In the genomic region with DNA sequence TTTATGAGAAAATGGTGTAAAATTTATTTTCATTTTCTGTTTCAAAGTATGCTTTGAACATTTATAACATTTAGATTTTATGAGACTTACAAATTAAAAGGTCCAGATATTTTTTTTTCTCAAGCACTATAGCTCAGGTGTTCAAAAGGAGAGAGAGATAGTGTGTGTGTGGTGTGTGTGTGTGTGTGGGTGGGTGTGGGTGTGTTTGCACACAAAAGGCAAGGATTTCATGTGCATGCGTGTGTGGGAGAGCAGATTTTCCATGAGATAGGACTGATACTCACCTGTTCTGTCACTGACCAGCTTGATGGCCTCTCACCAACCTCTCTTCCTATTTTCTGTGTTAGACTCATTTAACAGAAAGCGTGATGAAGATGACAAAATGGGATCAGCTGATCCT, we compare ENCODE assay signal across 17 cellular contexts.
DNase-seq lines count a peak whose midpoint lies in the region; ATAC-seq, FAIRE-seq and TF ChIP-seq lines count a peak whose summit lies in the region.
"Had no signal": no experiment of that assay in that cellular context is flagged by ENCODE, and none has a peak within 500 bp of the region (broad histone marks: within the 10 kb centered on the region; RNA-seq: fewer than 3 reads in every experiment).

No MANE protein-coding gene starts in this region.

- no peaks in the 10 kb centered on the region for H3K36me3 ChIP-seq in smooth muscle cell (ENCODE audit: low read depth)
- H3K36me3 ChIP-seq: MG63 had no signal

- no peaks in the 10 kb centered on the region for H3K36me3 Mint-ChIP-seq in nephron progenitor cell (ENCODE audit: low read depth)
- H3K36me3 Mint-ChIP-seq: CD4-positive, CD25-positive, alpha-beta regulatory T cell had no signal

- no peak for TF ChIP-seq CTCF in nephron progenitor cell (IDR thresholded peaks at IDR 0.05)
- TF ChIP-seq CTCF in smooth muscle cell (IDR thresholded peaks at IDR 0.05; ENCODE audit: borderline replicate concordance, insufficient read depth, poor library complexity, severe bottlenecking) = no peak

- H2AFZ ChIP-seq in smooth muscle cell (ENCODE audit: low read depth) = no peak overlapping the region

- no peaks in the 10 kb centered on the region for H3K9me3 ChIP-seq in smooth muscle cell (replicated peaks; ENCODE audit: low read depth)
- H3K9me3 ChIP-seq: MG63, SK-N-SH had no signal

- no peaks in the 10 kb centered on the region for H3K27me3 Mint-ChIP-seq in nephron progenitor cell (ENCODE audit: low read depth, poor library complexity)
- H3K27me3 Mint-ChIP-seq: CD4-positive, CD25-positive, alpha-beta regulatory T cell had no signal

- H3K4me1 Mint-ChIP-seq in nephron progenitor cell = no peaks in the 10 kb centered on the region
- H3K4me1 Mint-ChIP-seq: CD4-positive, CD25-positive, alpha-beta regulatory T cell had no signal

- H3K27ac ChIP-seq in smooth muscle cell (ENCODE audit: low read depth) = no peak overlapping the region

- peak overlapping the region; percentile 23 for H3K27ac Mint-ChIP-seq in nephron progenitor cell

- H3K4me3 ChIP-seq in smooth muscle cell = no peak overlapping the region
- H3K4me3 ChIP-seq: K562, MG63 had no signal

- H3K27me3 ChIP-seq in smooth muscle cell (ENCODE audit: low read depth) = no peaks in the 10 kb centered on the region
- H3K27me3 ChIP-seq: MG63 had no signal

- 81% methylated on average over 2 of the region's 2 CpGs for WGBS in smooth muscle cell (ENCODE audit: low lambda C conversion rate)

- no peak overlapping the region for H3K4me3 Mint-ChIP-seq in nephron progenitor cell
- H3K4me3 Mint-ChIP-seq: CD4-positive, CD25-positive, alpha-beta regulatory T cell had no signal

- H3K4me1 ChIP-seq in smooth muscle cell (ENCODE audit: low read depth) = no peaks in the 10 kb centered on the region

- no peak for ATAC-seq in HG02884 (IDR thresholded peaks at IDR 0.05; ENCODE audit: unreplicated experiment)
- ATAC-seq: HepG2, K562 had no signal

- H4K20me1 ChIP-seq in smooth muscle cell (ENCODE audit: low read depth) = no peaks in the 10 kb centered on the region

- no peak overlapping the region for H3K4me2 ChIP-seq in smooth muscle cell
- H3K4me2 ChIP-seq: SK-N-SH had no signal

- FAIRE-seq in HTR-8/SVneo (lab: Jason Lieb, UNC) (peak; percentile 20), RCC 7860 (lab: Jason Lieb, UNC) (peak; percentile 26)
- FAIRE-seq: H54, HepG2, K562 had no signal

- H3K9me3 Mint-ChIP-seq in nephron progenitor cell = no peaks in the 10 kb centered on the region

- no peak for DNase-seq in HTR-8/SVneo (ENCODE audit: insufficient read length, low spot score)
- peak; percentile 89 for DNase-seq in NCI-H146 treated with DMSO at 0.1 percent for 48 hours (lab: John Stamatoyannopoulos, UW; ENCODE audit: unreplicated experiment)
- DNase-seq in RCC 7860 (ENCODE audit: low spot score) = no peak
- no peak for DNase-seq in nephron progenitor cell
- no peak for DNase-seq in smooth muscle cell (lab: John Stamatoyannopoulos, UW; ENCODE audit: unreplicated experiment)
- no peak for DNase-seq in stimulated activated naive CD4-positive, alpha-beta T cell treated with Interleukin-2 at 50 U/mL for 16 hours (lab: John Stamatoyannopoulos, UW)
- DNase-seq: CD4-positive, CD25-positive, alpha-beta regulatory T cell; DMS79; MG63; NCI-H1048; NCI-H510A treated with DMSO at 0.1 percent for 48 hours; SIG-M5; SK-N-SH had no signal

- H3F3A ChIP-seq in smooth muscle cell (ENCODE audit: low read depth) = no peaks in the 10 kb centered on the region

- H3K79me2 ChIP-seq in smooth muscle cell (ENCODE audit: low read depth) = no peaks in the 10 kb centered on the region

- H3K9ac ChIP-seq in smooth muscle cell (ENCODE audit: low read depth) = no peak overlapping the region
- H3K9ac ChIP-seq: SK-N-SH had no signal
